Comparison of ENCODE assay signal across 1 cellular context in the genomic region with DNA sequence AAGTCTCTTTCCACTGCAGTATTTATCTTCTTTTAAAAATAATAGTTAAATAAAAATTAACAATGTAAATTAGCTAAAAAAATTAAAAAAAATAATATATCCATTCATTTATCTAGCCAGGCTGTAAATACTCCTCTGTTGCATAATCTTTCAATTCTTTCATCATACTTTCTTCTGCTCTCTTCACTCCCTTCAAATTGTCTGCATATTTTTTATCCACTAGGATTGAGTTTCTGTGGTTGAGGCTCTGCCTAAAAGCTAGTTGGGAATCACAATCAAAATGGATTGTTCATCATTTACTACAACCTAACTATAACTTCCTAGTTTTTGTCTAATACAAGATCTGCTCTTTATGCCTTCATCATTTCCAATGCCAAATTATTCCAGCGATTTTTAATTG.
TF ChIP-seq lines count a peak whose summit lies in the region.

No MANE protein-coding gene starts in this region.

TF ChIP-seq in H1, 55 proteins besides CTCF, POLR2A, EP300 and RAD21:
- TF ChIP-seq POU5F1 (IDR thresholded peaks at IDR 0.05; ENCODE audit: low read depth, low read length) (no peak), CHD2 (IDR thresholded peaks at IDR 0.05; ENCODE audit: low read length) (no peak)
